21 cellular contexts compared by ENCODE assay signal in the genomic region with DNA sequence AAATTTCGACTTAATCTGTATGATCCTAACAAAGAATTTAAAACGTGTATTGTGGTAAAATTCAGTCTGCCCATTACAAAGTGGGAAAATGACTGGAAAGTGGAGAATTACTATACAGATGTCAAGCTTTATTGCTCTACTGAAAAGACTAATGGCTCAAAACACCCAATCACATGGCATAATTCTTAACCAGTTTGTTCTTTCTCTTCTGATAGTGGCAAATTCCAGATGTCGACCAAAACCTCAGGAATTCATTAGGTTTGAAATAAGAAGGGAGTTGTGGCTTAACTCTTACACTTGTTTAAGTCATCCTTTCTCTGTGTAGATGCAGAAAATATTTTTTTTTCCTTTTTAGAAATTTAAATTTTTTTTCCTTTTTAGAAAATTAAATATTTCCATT.
DNase-seq lines count a peak whose midpoint lies in the region; ATAC-seq, FAIRE-seq and TF ChIP-seq lines count a peak whose summit lies in the region.
"Had no signal": no experiment of that assay in that cellular context is flagged by ENCODE, and none has a peak within 500 bp of the region (broad histone marks: within the 10 kb centered on the region; RNA-seq: fewer than 3 reads in every experiment).

No MANE protein-coding gene starts in this region.

- peak; percentile 52 for DNase-seq in EL
- DNase-seq in astrocyte (ENCODE audit: low read depth): peak; percentile 8
- DNase-seq in astrocyte of the spinal cord (ENCODE audit: low read depth, low spot score): peak; percentile 4
- DNase-seq in posterior vena cava (ENCODE audit: low spot score): no peak
- DNase-seq in activated CD8-positive, alpha-beta memory T cell treated with anti-CD3 and anti-CD28 coated beads for 24 hours: no peak
- no peak for DNase-seq in left colon
- DNase-seq: Caco-2; CD4-positive, CD25-positive, alpha-beta regulatory T cell; CD8-positive, alpha-beta T cell; DMS153; DND-41; GF-D8; GOT3; H7; HCEC 1CT had no signal

- no peak overlapping the region for H3K9ac ChIP-seq in astrocyte (ENCODE audit: low read length)
- H3K9ac ChIP-seq: BLaER1 had no signal

- H3K36me3 ChIP-seq in astrocyte (ENCODE audit: insufficient read depth, low read length): no peaks in the 10 kb centered on the region
- H3K36me3 ChIP-seq: BLaER1 had no signal

- H2AFZ ChIP-seq in astrocyte (ENCODE audit: low read depth, low read length): no peak overlapping the region

- TF ChIP-seq CTCF in astrocyte (IDR thresholded peaks at IDR 0.05; ENCODE audit: insufficient read depth, low read depth, low read length) (no peak), astrocyte of the spinal cord (IDR thresholded peaks at IDR 0.05; ENCODE audit: low read depth, low read length) (no peak)

- H3K4me2 ChIP-seq in astrocyte (ENCODE audit: low read length): no peak overlapping the region
- H3K4me2 ChIP-seq: BLaER1 had no signal

- H3K4me3 ChIP-seq in astrocyte (ENCODE audit: insufficient read depth, low read depth, low read length): no peak overlapping the region
- H3K4me3 ChIP-seq in astrocyte of the spinal cord (ENCODE audit: low read depth, low read length): no peak overlapping the region
- H3K4me3 ChIP-seq: BLaER1 had no signal

- ATAC-seq in GM19467 (IDR thresholded peaks at IDR 0.05; ENCODE audit: unreplicated experiment) (no peak), left colon (no peak)
- ATAC-seq: CD8-positive, alpha-beta T cell had no signal

- no peaks in the 10 kb centered on the region for H3K4me1 ChIP-seq in astrocyte (ENCODE audit: insufficient read depth, low read length)
- H3K4me1 ChIP-seq: BLaER1, Caco-2 had no signal

- no peaks in the 10 kb centered on the region for H3K36me3 Mint-ChIP-seq in astrocyte (ENCODE audit: low read depth, unreplicated experiment)
- H3K36me3 Mint-ChIP-seq: CD4-positive, CD25-positive, alpha-beta regulatory T cell; CD8-positive, alpha-beta T cell had no signal

- H3K27ac Mint-ChIP-seq in astrocyte (ENCODE audit: unreplicated experiment): no peak overlapping the region
- H3K27ac Mint-ChIP-seq: B cell; CD4-positive, CD25-positive, alpha-beta regulatory T cell; CD8-positive, alpha-beta T cell had no signal

- H3K4me1 Mint-ChIP-seq in astrocyte (ENCODE audit: low read depth, unreplicated experiment): peaks cover 2% of the 10 kb centered on the region
- H3K4me1 Mint-ChIP-seq: B cell; CD4-positive, CD25-positive, alpha-beta regulatory T cell had no signal

- H3K27ac ChIP-seq in astrocyte (ENCODE audit: low read depth, low read length): no peak overlapping the region
- H3K27ac ChIP-seq: BLaER1, C4-2B had no signal

- intact Hi-C loops in posterior vena cava (cut with DNase I) (no loop called here), left colon (cut with DNase I, micrococcal nuclease) (no loop called here)

- no peaks in the 10 kb centered on the region for H3K27me3 Mint-ChIP-seq in astrocyte (ENCODE audit: low read depth, unreplicated experiment)
- H3K27me3 Mint-ChIP-seq: B cell; CD4-positive, CD25-positive, alpha-beta regulatory T cell had no signal

- no peak for FAIRE-seq in astrocyte (lab: Jason Lieb, UNC)
- FAIRE-seq: GM12891, GM18507 had no signal

- H3K4me3 Mint-ChIP-seq in astrocyte (ENCODE audit: unreplicated experiment): no peak overlapping the region
- H3K4me3 Mint-ChIP-seq: B cell; CD4-positive, CD25-positive, alpha-beta regulatory T cell; CD8-positive, alpha-beta T cell had no signal

- H4K20me1 ChIP-seq in astrocyte (ENCODE audit: insufficient read depth, low read length): no peaks in the 10 kb centered on the region
- H4K20me1 ChIP-seq: BLaER1 had no signal

- H3K79me2 ChIP-seq in astrocyte (ENCODE audit: insufficient read depth, low read length): no peaks in the 10 kb centered on the region

- in situ Hi-C loops in astrocyte of the spinal cord (cut with HindIII; ENCODE audit: low sequenced_read_pairs): no loop called here

- H3K9me3 ChIP-seq in astrocyte (ENCODE audit: insufficient read depth, low read depth, low read length): no peaks in the 10 kb centered on the region
- H3K9me3 ChIP-seq: BLaER1, Caco-2 had no signal

- H3K27me3 ChIP-seq in astrocyte (ENCODE audit: insufficient read depth, low read length): no peaks in the 10 kb centered on the region
- H3K27me3 ChIP-seq: BLaER1 had no signal

- H3K9me3 Mint-ChIP-seq in astrocyte (ENCODE audit: unreplicated experiment): no peaks in the 10 kb centered on the region
- H3K9me3 Mint-ChIP-seq: CD8-positive, alpha-beta T cell had no signal

Comparison
In these comparisons a context has a peak if more than half of its experiments do, and no peak if none do; other contexts are left out.
1. DNase-seq: peak in EL (single experiment), astrocyte (single experiment) and astrocyte of the spinal cord (single experiment); none in posterior vena cava (single experiment), activated CD8-positive, alpha-beta memory T cell treated with anti-CD3 and anti-CD28 coated beads for 24 hours (single experiment) and left colon (0 of 2).